ENCODE assay signal across 8 cellular contexts in the genomic region with DNA sequence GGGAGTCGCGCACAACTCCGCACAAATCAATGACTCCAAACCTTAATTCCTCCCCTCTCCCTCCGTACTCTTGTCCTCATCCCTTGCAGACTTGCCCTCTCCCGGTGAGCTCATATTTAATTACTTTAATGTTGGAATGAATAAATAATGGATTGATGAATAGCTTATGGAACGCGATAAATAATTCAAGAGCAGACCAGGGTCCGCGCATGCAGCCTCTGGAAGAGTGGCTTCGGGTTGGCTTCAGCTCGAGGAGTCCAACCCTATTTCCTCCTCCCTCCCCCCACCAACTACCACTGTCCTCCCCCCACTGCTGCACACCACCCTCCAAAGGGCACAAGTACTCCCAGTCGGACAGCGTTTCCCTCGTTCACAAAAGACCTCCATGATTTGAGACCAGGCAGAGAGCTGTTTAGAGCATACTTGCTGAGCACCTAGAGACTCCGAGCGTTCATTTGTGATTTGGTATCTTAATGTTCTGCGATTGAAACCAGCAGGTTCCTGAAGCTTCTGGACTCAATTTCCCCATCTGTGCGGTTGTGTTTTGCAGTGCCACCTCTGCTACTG. TPM values are rescaled to one million over a fixed set of nuclear protein-coding genes. Genes with fewer than 3 reads are reported as not detected.
A peak's percentile ranks its signal among the peaks of the same experiment; 100 is the strongest.
DNase-seq lines count a peak whose midpoint lies in the region; ATAC-seq, FAIRE-seq and TF ChIP-seq lines count a peak whose summit lies in the region.

No MANE protein-coding gene starts in this region.

- no TSS peak for BruUV-seq in HepG2 (replicated peaks; lab: Mats Ljungman, UMichigan)

- intact Hi-C loops in HepG2 (cut with micrococcal nuclease; ENCODE audit: unreplicated experiment) (loop anchor here (1.0 to 5.0 kb wide), 3 partner anchors 71 to 377 kb away; no protein-coding TSS in a partner anchor), right lobe of liver (cut with DNase I) (loop anchor here in 1 of 2 donors (10.0 kb wide), 1 partner anchor 75 kb away; a partner anchor contains a TSS), tibial artery (cut with DNase I; ENCODE audit: low total_unique reads) (loop anchor here (5.0 kb wide), 2 partner anchors 72 to 87 kb away; a partner anchor contains a TSS)

- H2AFZ ChIP-seq in HepG2 (ENCODE audit: low read length) (peak overlapping the region; percentile 55), SK-N-SH (ENCODE audit: low read depth) (peak overlapping the region; percentile 19; the same call in 1 of the 2 replicates), hepatocyte (no peak overlapping the region)

- H3K4me1 ChIP-seq in HepG2 (ENCODE audit: insufficient read depth, low read length) (peaks cover 52% of the 10 kb centered on the region), right lobe of liver (peaks cover 0 to 49% (median 3%) of the 10 kb centered on the region in 4 donors), SK-N-SH (ENCODE audit: control insufficient read depth in 1 of 2, insufficient read depth in 2 of 2, low read depth in 1 of 2, low read length in 1 of 2) (peaks cover 11 to 14% of the 10 kb centered on the region in 2 experiments; a peak in 3 of 4 replicates), hepatocyte (ENCODE audit: insufficient read depth) (peaks cover 3% of the 10 kb centered on the region), tibial artery (peaks cover 0 to 51% (median 28%) of the 10 kb centered on the region in 4 donors)

- H3K4me3 ChIP-seq in HepG2 (replicated peaks in 1 of 3; ENCODE audit: insufficient read depth in 1 of 3, low read depth in 2 of 3, low read length in 3 of 3) (peak overlapping the region; percentile 75 to 79 (median 77)), right lobe of liver (peak overlapping the region in 1 of 3 donors; percentile 33), SK-N-SH (ENCODE audit: low read depth in 2 of 2, low read length in 1 of 2) (peak overlapping the region; percentile 61 to 74), hepatocyte (peak overlapping the region; percentile 50), tibial artery (peak overlapping the region; percentile 72 to 77)

- H3K4me2 ChIP-seq in HepG2 (ENCODE audit: low read depth, low read length) (peak overlapping the region; percentile 96), SK-N-SH (peak overlapping the region; percentile 86), hepatocyte (peak overlapping the region; percentile 95)

- H3K9me3 ChIP-seq in HepG2 (ENCODE audit: low read length), result no peaks in the 10 kb centered on the region
- no peaks in the 10 kb centered on the region for H3K9me3 ChIP-seq in right lobe of liver
- no peaks in the 10 kb centered on the region for H3K9me3 ChIP-seq in SK-N-SH
- H3K9me3 ChIP-seq in hepatocyte (ENCODE audit: low read depth), result no peaks in the 10 kb centered on the region
- H3K9me3 ChIP-seq in tibial artery, result no peaks in the 10 kb centered on the region

- DNase-seq in HepG2 (ENCODE audit: low spot score), result no peak
- no peak for DNase-seq in right lobe of liver
- no peak for DNase-seq in SK-N-SH
- peak; percentile 15 for DNase-seq in hepatocyte (ENCODE audit: low spot score)
- DNase-seq in tibial artery, result peak in 1 of 2 donors; percentile 66
- DNase-seq in HPDE6-E6E7 (ENCODE audit: extremely low spot score), result no peak

- TF ChIP-seq CTCF in HepG2 (CRISPR knock-in tag; IDR thresholded peaks at IDR 0.05) (no peak), right lobe of liver (IDR thresholded peaks at IDR 0.05) (no peak), SK-N-SH (IDR thresholded peaks at IDR 0.05) (no peak), hepatocyte (IDR thresholded peaks at IDR 0.05; ENCODE audit: poor library complexity) (no peak), tibial artery (IDR thresholded peaks at IDR 0.05) (no peak)

- H3K9ac ChIP-seq in HepG2 (ENCODE audit: insufficient read depth, low read depth, low read length) (peak overlapping the region; percentile 39), SK-N-SH (peak overlapping the region; percentile 94)

- no peaks in the 10 kb centered on the region for H3K36me3 ChIP-seq in HepG2 (replicated peaks in 1 of 2; ENCODE audit: control insufficient read depth in 1 of 2, insufficient read depth in 2 of 2, low read length in 2 of 2)
- H3K36me3 ChIP-seq in right lobe of liver, result no peaks in the 10 kb centered on the region
- H3K36me3 ChIP-seq in SK-N-SH (replicated peaks in 1 of 2; ENCODE audit: control insufficient read depth in 1 of 2, insufficient read depth in 2 of 2, low read length in 1 of 2), result peaks cover 18 to 21% of the 10 kb centered on the region in 2 experiments
- H3K36me3 ChIP-seq in hepatocyte (replicated peaks; ENCODE audit: insufficient read depth, low read depth), result no peaks in the 10 kb centered on the region
- H3K36me3 ChIP-seq in tibial artery, result no peaks in the 10 kb centered on the region

- in situ Hi-C loops in HepG2 (cut with HindIII; ENCODE audit: extremely low pct_ligation_motif_present, low pct_unique_long_range_greater_than_20kb), result no loop called here

- FAIRE-seq in HepG2 (lab: Jason Lieb, UNC), result no peak

- peaks cover 26% of the 10 kb centered on the region for H3F3A ChIP-seq in SK-N-SH (replicated peaks; ENCODE audit: insufficient read depth)

- H4K20me1 ChIP-seq in HepG2 (ENCODE audit: insufficient read depth, low read length) (no peaks in the 10 kb centered on the region), SK-N-SH (ENCODE audit: insufficient read depth) (peaks cover 43% of the 10 kb centered on the region), hepatocyte (ENCODE audit: insufficient read depth, poor library complexity, severe bottlenecking) (peaks cover 6% of the 10 kb centered on the region)

- peak; percentile 15 for ATAC-seq in HepG2
- no peak for ATAC-seq in right lobe of liver
- no peak for ATAC-seq in HG02678 (IDR thresholded peaks at IDR 0.05; ENCODE audit: unreplicated experiment)
- ATAC-seq in HG02870 (IDR thresholded peaks at IDR 0.05; ENCODE audit: unreplicated experiment), result no peak

- TF ChIP-seq POLR2A in HepG2 (IDR thresholded peaks at IDR 0.05; ENCODE audit: insufficient read depth in 1 of 2, low read depth in 2 of 2, low read length in 2 of 2), result no peak
- TF ChIP-seq POLR2A in right lobe of liver (IDR thresholded peaks at IDR 0.05), result no peak

- H3K27me3 ChIP-seq in HepG2 (ENCODE audit: control insufficient read depth in 1 of 2, insufficient read depth in 2 of 2, low read length in 2 of 2) (peaks cover 1 to 32% of the 10 kb centered on the region in 2 experiments; a peak in 4 of 5 replicates), right lobe of liver (peaks cover 30 to 72% of the 10 kb centered on the region in 2 donors), SK-N-SH (ENCODE audit: insufficient read depth) (no peaks in the 10 kb centered on the region), hepatocyte (peaks cover 100% of the 10 kb centered on the region), tibial artery (peaks cover 0 to 11% of the 10 kb centered on the region in 2 donors)

- CTCF ChIA-PET in HepG2 (lab: Yijun Ruan, JAX; ENCODE audit: low intra/inter-chr PET ratio, low total read pairs), result no interaction called here
- CTCF ChIA-PET in SK-N-SH (lab: Yijun Ruan, JAX), result interaction anchor here (0.7 to 1.6 kb wide), 2 partner anchors 25 to 375 kb away, joined by 3 to 5 read pairs; no protein-coding TSS in a partner anchor

- under 1% methylated on average over 18 of the region's 18 CpGs for WGBS in HepG2 (ENCODE audit: low lambda C conversion rate)
- WGBS in right lobe of liver (ENCODE audit: insufficient coverage, low coverage, low lambda C conversion rate, missing lambda C conversion rate), result 6% methylated on average over 17 of the region's 18 CpGs
- WGBS in SK-N-SH (ENCODE audit: low lambda C conversion rate), result 4% methylated on average over 18 of the region's 18 CpGs
- WGBS in hepatocyte (ENCODE audit: low lambda C conversion rate, missing lambda C conversion rate), result 3% methylated on average over 18 of the region's 18 CpGs

- TF ChIP-seq RAD21 in HepG2 (CRISPR knock-in tag; IDR thresholded peaks at IDR 0.05), result no peak
- no peak for TF ChIP-seq RAD21 in SK-N-SH (IDR thresholded peaks at IDR 0.05; ENCODE audit: low read length)

- POLR2A ChIA-PET in HepG2 (lab: Yijun Ruan, JAX) (interaction anchor here (0.7 to 1.3 kb wide), 7 partner anchors 9 to 331 kb away, joined by 3 to 7 read pairs (median 4); a partner anchor contains a TSS), SK-N-SH (lab: Yijun Ruan, JAX) (no interaction called here)

- H3K79me2 ChIP-seq in HepG2 (ENCODE audit: insufficient read depth, low read length) (peaks cover 38% of the 10 kb centered on the region), SK-N-SH (ENCODE audit: insufficient read depth) (peaks cover 74% of the 10 kb centered on the region), hepatocyte (peaks cover 13% of the 10 kb centered on the region)

- H3K27ac ChIP-seq in HepG2 (ENCODE audit: extremely low read length, insufficient read depth, low read length) (no peak overlapping the region), right lobe of liver (no peak overlapping the region), SK-N-SH (ENCODE audit: low read depth in 2 of 2, low read length in 1 of 2) (peak overlapping the region; percentile 45 to 87; a peak in 3 of 4 replicates), hepatocyte (peak overlapping the region; percentile 44), tibial artery (peak overlapping the region; percentile 78 to 85)

- H3K9me2 ChIP-seq in SK-N-SH, result no peaks in the 10 kb centered on the region
- H3K9me2 ChIP-seq in hepatocyte (replicated peaks; ENCODE audit: insufficient read depth), result no peaks in the 10 kb centered on the region

- no peak for TF ChIP-seq EP300 in HepG2 (IDR thresholded peaks at IDR 0.05; ENCODE audit: low read depth in 2 of 2, low read length in 2 of 2)
- no peak for TF ChIP-seq EP300 in HepG2 (CRISPR knock-in tag; IDR thresholded peaks at IDR 0.05; ENCODE audit: borderline replicate concordance)
- no peak for TF ChIP-seq EP300 in SK-N-SH (IDR thresholded peaks at IDR 0.05; ENCODE audit: borderline replicate concordance in 1 of 2, low read depth in 1 of 2, low read length in 1 of 2)

RNA-seq across cellular contexts. Expression of a gene that starts 0.6 kb away (rescaled TPM):
- total RNA-seq in HepG2 (2016; rRNA removed; fragmentation: Illumina TruSeq; extraction: Trizol) (6.5 and 6.8 TPM in 2 replicates), right lobe of liver (not detected), hepatocyte (6.3 and 6.5 TPM in 2 replicates)
- total RNA-seq in HepG2 (2016; cell fraction: cytosol; rRNA removed; fragmentation: Illumina TruSeq; extraction: Trizol; ENCODE audit: low read depth), result 2.6 and 3.0 TPM in 2 replicates
- 5.9 and 6.3 TPM in 2 replicates for total RNA-seq in HepG2 (2016; cell fraction: insoluble cytoplasmic fraction; rRNA removed; fragmentation: Illumina TruSeq; extraction: Trizol)
- total RNA-seq in HepG2 (2016; cell fraction: membrane; rRNA removed; fragmentation: Illumina TruSeq; extraction: Trizol), result 6.9 and 7.5 TPM in 2 replicates
- 4.9 and 6.0 TPM in 2 replicates for total RNA-seq in HepG2 (2016; cell fraction: nucleus; rRNA removed; fragmentation: Illumina TruSeq; extraction: Trizol)
- polyA plus RNA-seq in HepG2 (2011; rRNA removed) (1.3 and 1.7 TPM in 2 replicates), SK-N-SH (2012; rRNA removed) (31.2 and 52.1 TPM in 2 replicates), hepatocyte (5.2 and 5.9 TPM in 2 replicates)
- polyA plus RNA-seq in HepG2 (2011; cell fraction: cytosol; rRNA removed), result 1.2 and 1.8 TPM in 2 replicates
- polyA plus RNA-seq in HepG2 (2011; cell fraction: nucleus; rRNA removed), result 2.7 and 3.5 TPM in 2 replicates
- 3.0 and 3.1 TPM in 2 replicates for polyA plus RNA-seq in HepG2 (2012)
- 1.1 and 1.3 TPM in 2 replicates for polyA plus RNA-seq in HepG2 (2016; cell fraction: cytosol; fragmentation: Illumina TruSeq; extraction: Trizol; ENCODE audit: low read depth)
- 6.3 and 7.8 TPM in 2 replicates for polyA plus RNA-seq in HepG2 (2016; cell fraction: insoluble cytoplasmic fraction; fragmentation: Illumina TruSeq; extraction: Trizol; ENCODE audit: low read depth)
- polyA plus RNA-seq in HepG2 (2016; cell fraction: membrane; fragmentation: Illumina TruSeq; extraction: Trizol; ENCODE audit: low read depth), result 2.3 and 2.7 TPM in 2 replicates
- polyA plus RNA-seq in HepG2 (2016; cell fraction: nucleus; fragmentation: Illumina TruSeq; extraction: Trizol; ENCODE audit: insufficient read depth, low read depth), result 6.4 and 7.6 TPM in 2 replicates
- polyA minus RNA-seq in HepG2 (2011; rRNA and poly(A)+ RNA removed; ENCODE audit: low replicate concordance), result 1.5 and 4.6 TPM in 2 replicates
- 2.3 and 3.2 TPM in 2 replicates for polyA minus RNA-seq in HepG2 (2011; cell fraction: cytosol; rRNA and poly(A)+ RNA removed)
- 7.1 and 8.3 TPM in 2 replicates for polyA minus RNA-seq in HepG2 (2011; cell fraction: nucleus; rRNA and poly(A)+ RNA removed)
- 34.8 and 43.7 TPM in 2 replicates for polyA plus RNA-seq in SK-N-SH (2012; cell fraction: cytosol; rRNA removed)
- polyA plus RNA-seq in SK-N-SH (2012; cell fraction: nucleus; rRNA removed), result 42.7 and 45.1 TPM in 2 replicates

Comparison
In these comparisons a context has a peak if more than half of its experiments do, and no peak if none do; other contexts are left out.
1. H3K27ac ChIP-seq: peak in SK-N-SH (2 of 2), hepatocyte (single experiment) and tibial artery (2 of 2); none in HepG2 (single experiment) and right lobe of liver (0 of 3).
2. Peak in every context shown above with its lines, with median percentiles within 50 percentile points of each other: H3K4me2 ChIP-seq.